Comparison of ENCODE assay signal across 14 cellular contexts in the genomic region with DNA sequence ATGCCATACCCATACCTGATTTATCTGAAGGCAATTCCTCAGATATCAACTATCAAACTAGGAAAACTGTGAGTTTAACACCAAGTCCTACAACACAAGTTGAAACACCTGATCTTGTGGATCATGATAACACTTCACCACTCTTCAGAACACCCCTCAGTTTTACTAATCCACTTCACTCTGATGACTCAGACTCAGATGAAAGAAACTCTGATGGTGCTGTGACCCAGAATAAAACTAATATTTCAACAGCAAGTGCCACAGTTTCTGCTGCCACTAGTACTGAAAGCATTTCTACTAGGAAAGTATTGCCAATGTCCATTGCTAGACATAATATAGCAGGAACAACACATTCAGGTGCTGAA.
DNase-seq lines count a peak whose midpoint lies in the region; ATAC-seq, FAIRE-seq and TF ChIP-seq lines count a peak whose summit lies in the region.
"Had no signal": no experiment of that assay in that cellular context is flagged by ENCODE, and none has a peak within 500 bp of the region (broad histone marks: within the 10 kb centered on the region; RNA-seq: fewer than 3 reads in every experiment).

No MANE protein-coding gene starts in this region.

- no peaks in the 10 kb centered on the region for H3K9me3 ChIP-seq in Caco-2
- H3K9me3 ChIP-seq: BLaER1 had no signal

- peaks cover 15% of the 10 kb centered on the region; the same call in 1 of the 2 replicates for H3K4me1 ChIP-seq in Caco-2
- H3K4me1 ChIP-seq: BLaER1 had no signal

- POLR2A ChIA-PET in Caco-2 (lab: Charles Lee), result no interaction called here

- TF ChIP-seq CTCF in Caco-2 (IDR thresholded peaks at IDR 0.05; ENCODE audit: insufficient read depth in 1 of 2, low read depth in 1 of 2, low read length in 1 of 2, severe bottlenecking in 1 of 2, unreplicated experiment in 1 of 2) (no peak), HFFc6 (IDR thresholded peaks at IDR 0.05) (no peak), bronchial epithelial cell (IDR thresholded peaks at IDR 0.05; ENCODE audit: insufficient read depth, low read length, severe bottlenecking) (no peak), natural killer cell (IDR thresholded peaks at IDR 0.05) (no peak), coronary artery (IDR thresholded peaks at IDR 0.05) (no peak)

- CTCF ChIA-PET in Caco-2 (lab: Charles Lee), result no interaction called here

- H3K9me3 Mint-ChIP-seq in Caco-2 (ENCODE audit: unreplicated experiment) (no peaks in the 10 kb centered on the region), HFFc6 (no peaks in the 10 kb centered on the region), natural killer cell (no peaks in the 10 kb centered on the region)
- H3K9me3 Mint-ChIP-seq: activated naive CD8-positive, alpha-beta T cell treated with anti-CD3 and anti-CD28 coated beads, Interleukin-2, amount 10 ng/mL, durations not matched to agents 7 days and 5 days had no signal

- no peak overlapping the region for H3K4me3 ChIP-seq in Caco-2 (ENCODE audit: low read depth, low read length)
- H3K4me3 ChIP-seq in bronchial epithelial cell (ENCODE audit: low read depth, low read length), result no peak overlapping the region
- H3K4me3 ChIP-seq in coronary artery, result no peak overlapping the region
- H3K4me3 ChIP-seq: BLaER1 had no signal

- H3K27me3 Mint-ChIP-seq in Caco-2 (ENCODE audit: insufficient read depth, unreplicated experiment), result no peaks in the 10 kb centered on the region
- no peaks in the 10 kb centered on the region; the same call in 1 of the 2 replicates for H3K27me3 Mint-ChIP-seq in HFFc6 (ENCODE audit: insufficient read depth)
- no peaks in the 10 kb centered on the region for H3K27me3 Mint-ChIP-seq in natural killer cell (ENCODE audit: low read depth in 2 of 2)
- H3K27me3 Mint-ChIP-seq: activated naive CD8-positive, alpha-beta T cell treated with anti-CD3 and anti-CD28 coated beads, Interleukin-2, amount 10 ng/mL, durations not matched to agents 7 days and 5 days had no signal

- H3K27ac Mint-ChIP-seq in Caco-2 (ENCODE audit: unreplicated experiment), result peak overlapping the region; percentile 40
- 0 out of 2 replicates have a peak overlapping the region, but pooled peaks have one; percentile 24 for H3K27ac Mint-ChIP-seq in HFFc6
- peak overlapping the region; percentile 17 to 51 for H3K27ac Mint-ChIP-seq in natural killer cell
- H3K27ac Mint-ChIP-seq: activated naive CD8-positive, alpha-beta T cell treated with anti-CD3 and anti-CD28 coated beads, Interleukin-2, amount 10 ng/mL, durations not matched to agents 7 days and 5 days had no signal

- H3K27ac ChIP-seq in coronary artery, result no peak overlapping the region
- H3K27ac ChIP-seq: BLaER1 had no signal

- DNase-seq in Caco-2, result no peak
- no peak for DNase-seq in HFFc6
- DNase-seq in bronchial epithelial cell (ENCODE audit: low read depth), result peak; percentile 41
- DNase-seq in natural killer cell, result no peak
- DNase-seq in coronary artery (ENCODE audit: low spot score), result no peak
- DNase-seq in activated effector memory CD4-positive, alpha-beta T cell treated with Interleukin-2 at 50 U/mL for 16 hours, result no peak
- DNase-seq: activated CD4-positive, alpha-beta T cell treated with anti-CD3 and anti-CD28 coated beads, Interleukin-2, amount 50 U/mL, for 1 hour; activated naive CD8-positive, alpha-beta T cell treated with anti-CD3 and anti-CD28 coated beads, Interleukin-2, amount 10 ng/mL, durations not matched to agents 7 days and 5 days; activated T-cell treated with anti-CD3 and anti-CD28 coated beads for 4 hours; Karpas-422; NCI-H1105 treated with DMSO at 0.1 percent for 48 hours; NK-92 treated with Interleukin-12 subunit alpha and Interleukin-12 subunit beta, amount 100 ng/mL, for 24 hours had no signal

- ATAC-seq in natural killer cell (no peak), HG03520 (IDR thresholded peaks at IDR 0.05; ENCODE audit: unreplicated experiment) (no peak)

- FAIRE-seq in bronchial epithelial cell (lab: Jason Lieb, UNC), result no peak

- intact Hi-C loops in Caco-2 (cut with micrococcal nuclease; ENCODE audit: unreplicated experiment) (no loop called here), natural killer cell (cut with micrococcal nuclease) (no loop called here)

- peaks cover 60% of the 10 kb centered on the region for H3K36me3 Mint-ChIP-seq in Caco-2 (ENCODE audit: insufficient read depth, unreplicated experiment)
- H3K36me3 Mint-ChIP-seq in HFFc6 (ENCODE audit: low read depth), result peaks cover 28% of the 10 kb centered on the region
- H3K36me3 Mint-ChIP-seq in natural killer cell, result no peaks in the 10 kb centered on the region

- BruUV-seq in Caco-2 (replicated peaks; lab: Mats Ljungman, UMichigan), result no TSS peak

- no peaks in the 10 kb centered on the region for H3K27me3 ChIP-seq in Caco-2 (replicated peaks; ENCODE audit: control insufficient read depth, insufficient read depth, low read length)
- H3K27me3 ChIP-seq in bronchial epithelial cell (ENCODE audit: control insufficient read depth, insufficient read depth, low read length), result no peaks in the 10 kb centered on the region
- H3K27me3 ChIP-seq: BLaER1 had no signal

- no peak overlapping the region for H3K4me3 Mint-ChIP-seq in Caco-2 (ENCODE audit: unreplicated experiment)
- H3K4me3 Mint-ChIP-seq in HFFc6, result no peak overlapping the region
- H3K4me3 Mint-ChIP-seq in natural killer cell, result no peak overlapping the region
- H3K4me3 Mint-ChIP-seq: activated naive CD8-positive, alpha-beta T cell treated with anti-CD3 and anti-CD28 coated beads, Interleukin-2, amount 10 ng/mL, durations not matched to agents 7 days and 5 days had no signal

- H3K4me1 Mint-ChIP-seq in Caco-2 (ENCODE audit: low read depth, unreplicated experiment) (no peaks in the 10 kb centered on the region), HFFc6 (ENCODE audit: low read depth) (peaks cover 21% of the 10 kb centered on the region; the same call in 1 of the 2 replicates), natural killer cell (peaks cover 13 to 20% of the 10 kb centered on the region in 2 donors)
- H3K4me1 Mint-ChIP-seq: activated naive CD8-positive, alpha-beta T cell treated with anti-CD3 and anti-CD28 coated beads, Interleukin-2, amount 10 ng/mL, durations not matched to agents 7 days and 5 days had no signal

- H3K36me3 ChIP-seq in Caco-2 (ENCODE audit: control insufficient read depth, insufficient read depth, low read length) (peaks cover 1% of the 10 kb centered on the region), bronchial epithelial cell (ENCODE audit: control insufficient read depth, insufficient read depth, low read length) (peaks cover 4% of the 10 kb centered on the region)
